Comparison of ENCODE assay signal across 26 cellular contexts in genomic region chr16:14350081-14350480, GRCh38.
"Had no signal": no experiment of that assay in that cellular context is flagged by ENCODE, and none has a peak within 500 bp of the region (broad histone marks: within the 10 kb centered on the region; RNA-seq: fewer than 3 reads in every experiment).

No MANE protein-coding gene starts in this region.

- FAIRE-seq: astrocyte, urothelium cell line had no signal

- H3K4me1 ChIP-seq: parathyroid adenoma had no signal

- H3K4me3 ChIP-seq: coronary artery, dorsolateral prefrontal cortex, heart left ventricle, psoas muscle, smooth muscle cell, tibial nerve had no signal

- H2AFZ ChIP-seq: parathyroid adenoma had no signal

- H3K27ac ChIP-seq: brain microvascular endothelial cell, coronary artery, dorsolateral prefrontal cortex, heart left ventricle, parathyroid adenoma, tibial nerve, WERI-Rb-1 had no signal

- H3K79me2 ChIP-seq: parathyroid adenoma had no signal

- DNase-seq: activated CD4-positive, alpha-beta memory T cell treated with anti-CD3 and anti-CD28 coated beads for 36 hours; activated CD4-positive, alpha-beta T cell treated with anti-CD3 and anti-CD28 coated beads, Interleukin-2, amount 10 ng/mL, durations not matched to agents 24 days and 14 days; activated CD4-positive, CD25-positive, alpha-beta regulatory T cell treated with anti-CD3 and anti-CD28 coated beads, Interleukin-2, amount 50 U/mL, for 72 hours; activated CD8-positive, alpha-beta memory T cell treated with anti-CD3 and anti-CD28 coated beads, Interleukin-2, amount 50 U/mL, for 48 hours; activated gamma-delta T cell treated with Interleukin-2 at 50 U/mL for 16 hours; activated naive CD4-positive, alpha-beta T cell treated with anti-CD3 and anti-CD28 coated beads, Interleukin-2, amount 50 U/mL, for 16 hours; activated T-cell treated with anti-CD3 and anti-CD28 coated beads, Interleukin-2, amount 50 U/mL, for 24 hours; amniotic stem cell; brain microvascular endothelial cell; dorsolateral prefrontal cortex; effector memory CD8-positive, alpha-beta T cell; erythroblast; heart left ventricle; naive thymus-derived CD8-positive, alpha-beta T cell; occipital lobe; psoas muscle; stimulated activated CD4-positive, alpha-beta T cell treated with anti-CD3 and anti-CD28 coated beads, Interleukin-2, amount 100 ng/mL, for 24 hours; stimulated activated naive CD4-positive, alpha-beta T cell; T1000; WERI-Rb-1 had no signal

- H3K36me3 ChIP-seq: brain microvascular endothelial cell, heart left ventricle, tibial nerve, WERI-Rb-1 had no signal

- ATAC-seq: effector memory CD8-positive, alpha-beta T cell; heart left ventricle; naive thymus-derived CD8-positive, alpha-beta T cell had no signal

- H3K9ac ChIP-seq: parathyroid adenoma had no signal

- H3K27me3 ChIP-seq: brain microvascular endothelial cell, dorsolateral prefrontal cortex, heart left ventricle, tibial nerve had no signal

- H3K4me2 ChIP-seq: smooth muscle cell had no signal
